In the genomic region with DNA sequence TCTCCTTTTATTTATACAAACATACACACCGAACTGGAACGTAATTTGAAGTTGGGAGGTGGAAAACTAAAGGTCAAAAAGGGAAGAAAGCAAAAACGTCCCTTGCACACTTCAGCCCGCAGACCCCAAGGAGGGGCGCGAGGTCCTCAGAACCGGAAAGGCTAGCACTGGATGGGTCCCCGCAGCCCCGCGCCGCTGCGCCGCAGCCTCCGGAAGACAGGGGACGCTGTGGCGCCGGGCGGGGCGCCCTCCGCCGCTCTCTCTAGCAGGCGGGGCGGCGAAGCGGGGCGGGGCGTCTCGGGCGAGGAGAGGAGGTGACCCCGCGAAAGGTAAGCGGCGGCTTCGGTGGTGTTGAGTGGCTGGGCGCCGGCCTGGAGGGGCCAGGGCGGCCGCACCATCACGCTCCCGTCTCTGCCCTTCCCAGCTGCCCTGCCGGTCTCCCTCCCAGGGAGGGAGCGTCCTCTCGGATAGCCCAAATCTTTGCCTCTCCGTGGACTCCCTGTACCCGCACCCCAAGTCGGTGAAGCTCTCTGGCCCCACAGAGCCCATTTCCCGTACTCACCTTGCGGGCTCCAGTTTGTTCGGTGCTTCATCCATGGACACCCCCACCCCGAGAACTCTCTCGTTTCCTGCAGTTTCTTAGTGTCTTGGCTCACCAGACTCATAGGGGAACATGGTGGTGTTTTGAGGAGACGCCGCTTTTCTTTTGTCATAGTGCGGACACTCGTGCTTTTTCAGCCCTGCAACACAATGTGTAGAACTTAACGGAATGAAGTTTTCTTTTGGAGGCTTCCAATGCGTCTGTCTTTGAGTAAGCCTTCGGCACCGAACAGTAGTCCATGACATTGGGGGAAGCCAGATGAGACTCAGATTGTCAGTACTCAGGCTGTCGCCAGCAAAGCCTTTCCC, we compare ENCODE assay signal across 8 cellular contexts. TPM values are rescaled to one million over a fixed set of nuclear protein-coding genes. Genes with fewer than 3 reads are reported as not detected.
DNase-seq lines count a peak whose midpoint lies in the region; ATAC-seq and TF ChIP-seq lines count a peak whose summit lies in the region.

A gene with protein sequence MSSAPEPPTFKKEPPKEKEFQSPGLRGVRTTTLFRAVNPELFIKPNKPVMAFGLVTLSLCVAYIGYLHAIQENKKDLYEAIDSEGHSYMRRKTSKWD (plus strand): TSS at position 285 of the 909 bp plus-strand sequence. CDS start 14,444 bp downstream, outside the sequence.

- H3K9me3 ChIP-seq in sigmoid colon = no peaks in the 10 kb centered on the region

- peak within 1 kb of the TSS; percentile 51 to 92 (median 78) for H3K4me3 ChIP-seq in sigmoid colon

- peak; percentile 98 for ATAC-seq in HG02870 (IDR thresholded peaks at IDR 0.05; ENCODE audit: unreplicated experiment)

- peak within 1 kb of the TSS; percentile 34 to 81 (median 78) for H3K27ac ChIP-seq in sigmoid colon

- H3K36me3 ChIP-seq in sigmoid colon = no peaks in the 10 kb centered on the region

- peaks cover 0 to 12% (median 7%) of the 10 kb centered on the region in 4 donors for H3K4me1 ChIP-seq in sigmoid colon

- no peak for TF ChIP-seq EP300 in sigmoid colon (IDR thresholded peaks at IDR 0.05)

- TF ChIP-seq POLR2A in sigmoid colon (IDR thresholded peaks at IDR 0.05) = peak in 1 of 2 donors; percentile 19

- peak; percentile 83 for DNase-seq in NCI-H1436 (lab: John Stamatoyannopoulos, UW)
- DNase-seq in NCI-H1436 treated with DMSO at 0.1 percent for 48 hours (lab: John Stamatoyannopoulos, UW) = no peak
- peak; percentile 51 for DNase-seq in NCI-H146 treated with DMSO at 0.1 percent for 48 hours (lab: John Stamatoyannopoulos, UW; ENCODE audit: unreplicated experiment)
- peak; percentile 80 for DNase-seq in T-helper 9 cell
- peak; percentile 92 for DNase-seq in astrocyte of the hippocampus (ENCODE audit: low read depth, low spot score)
- DNase-seq in iPS DF 4.7 (ENCODE audit: extremely low read depth, low spot score) = peak; percentile 51
- DNase-seq in sigmoid colon = peak; percentile 88

- 0 to 1% methylated on average over 60 of the region's 60 CpGs for WGBS in sigmoid colon, 2 donors

- TF ChIP-seq CTCF in sigmoid colon (IDR thresholded peaks at IDR 0.05) = peak; percentile 74 to 100 (median 86)

- H3K27me3 ChIP-seq in sigmoid colon = no peaks in the 10 kb centered on the region

- intact Hi-C loops in sigmoid colon (cut with DNase I) = loop anchor here (2.0 to 5.0 kb wide), 2 partner anchors 150 to 170 kb away; a partner anchor contains a TSS

RNA-seq across cellular contexts. Expression of the gene that starts here (rescaled TPM):
- 10 to 100 TPM in 3 of 4 donors, 1 to 10 TPM in 1; 6.1 to 16.8 (median 12.0) TPM for total RNA-seq in sigmoid colon
- polyA plus RNA-seq in sigmoid colon = 1 to 10 TPM; 4.2 to 5.8 (median 4.8) TPM
